8 cellular contexts compared by ENCODE assay signal in the genomic region with DNA sequence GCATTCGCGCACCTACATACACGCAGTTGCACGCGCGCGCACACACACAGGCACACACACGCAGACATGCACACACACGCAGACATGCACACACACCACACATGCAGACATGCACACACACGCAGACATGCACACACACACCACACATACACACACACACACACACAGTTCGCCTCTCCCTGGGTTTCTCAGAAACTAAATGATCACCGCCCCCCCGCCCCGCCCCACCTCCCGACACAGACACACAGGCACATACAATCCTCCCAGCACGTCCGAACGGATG. TPM values are rescaled to one million over a fixed set of nuclear protein-coding genes. Genes with fewer than 3 reads are reported as not detected.
DNase-seq lines count a peak whose midpoint lies in the region; ATAC-seq and TF ChIP-seq lines count a peak whose summit lies in the region.

No MANE protein-coding gene starts in this region.

- H3K27ac ChIP-seq in cardiac muscle cell, result no peak overlapping the region
- H3K27ac ChIP-seq in thoracic aorta, result no peak overlapping the region

- peak in 1 of 2 donors; percentile 9 for DNase-seq in cardiac muscle cell (ENCODE audit: low read depth in 1 of 2, low spot score in 1 of 2)
- no peak for DNase-seq in left cardiac atrium
- peak; percentile 29 for DNase-seq in adipocyte (ENCODE audit: low read depth)
- DNase-seq in left colon, result peak; percentile 26 to 39
- DNase-seq in thoracic aorta (ENCODE audit: low spot score), result no peak
- DNase-seq in kidney tubule cell (ENCODE audit: low spot score), result no peak

- H3K27me3 ChIP-seq in cardiac muscle cell (no peaks in the 10 kb centered on the region), adipocyte (replicated peaks; ENCODE audit: control insufficient read depth, insufficient read depth, low read length) (no peaks in the 10 kb centered on the region), thoracic aorta (replicated peaks; ENCODE audit: insufficient read depth) (no peaks in the 10 kb centered on the region)

- no peaks in the 10 kb centered on the region for H3K9me3 ChIP-seq in cardiac muscle cell (ENCODE audit: low read depth)
- H3K9me3 ChIP-seq in adipocyte (ENCODE audit: control insufficient read depth, low read length), result no peaks in the 10 kb centered on the region
- no peaks in the 10 kb centered on the region for H3K9me3 ChIP-seq in thoracic aorta

- TF ChIP-seq CTCF in cardiac muscle cell (IDR thresholded peaks at IDR 0.05; ENCODE audit: low read depth, low read length) (no peak), thoracic aorta (IDR thresholded peaks at IDR 0.05) (no peak)

- H3K4me1 ChIP-seq in cardiac muscle cell (ENCODE audit: low read depth) (peaks cover 16% of the 10 kb centered on the region), adipocyte (ENCODE audit: control insufficient read depth, insufficient read depth, low read length) (peaks cover 34% of the 10 kb centered on the region), thoracic aorta (ENCODE audit: control insufficient read depth in 1 of 2, low read depth in 2 of 2) (peaks cover 2 to 35% of the 10 kb centered on the region in 2 donors)

- H3K9ac ChIP-seq in adipocyte (ENCODE audit: low read length), result peak overlapping the region; percentile 94

- ATAC-seq in left cardiac atrium (no peak), left colon (no peak), thoracic aorta (ENCODE audit: insufficient number of reproducible peaks, low FRiP score, low read depth) (no peak), GM21723 (IDR thresholded peaks at IDR 0.05; ENCODE audit: unreplicated experiment) (no peak), GM21390 (IDR thresholded peaks at IDR 0.05; ENCODE audit: unreplicated experiment) (no peak)

- H3K36me3 ChIP-seq in cardiac muscle cell (no peaks in the 10 kb centered on the region), adipocyte (ENCODE audit: control insufficient read depth, insufficient read depth, low read length, severe bottlenecking) (no peaks in the 10 kb centered on the region), thoracic aorta (no peaks in the 10 kb centered on the region)

- H3K4me3 ChIP-seq in cardiac muscle cell (peak overlapping the region; percentile 58), adipocyte (ENCODE audit: low read length) (peak overlapping the region; percentile 94), thoracic aorta (peak overlapping the region; percentile 87)

- intact Hi-C loops in left cardiac atrium (cut with DNase I) (loop anchor here (5.0 to 10.0 kb wide), 7 partner anchors 44 to 1834 kb away; no protein-coding TSS in a partner anchor), left colon (cut with DNase I, micrococcal nuclease) (loop anchor here in 1 of 2 donors (10.0 kb wide), 1 partner anchor 394 kb away; no protein-coding TSS in a partner anchor)

RNA-seq across cellular contexts. Expression of gene EPHA4, which starts 1.1 kb away (rescaled TPM):
- total RNA-seq in cardiac muscle cell (58.0 and 70.2 TPM in 2 replicates), left cardiac atrium (10 to 100 TPM; 55.8 to 84.1 TPM), left colon (10 to 100 TPM; 16.5 to 21.2 TPM), thoracic aorta (10 to 100 TPM; 20.4 to 53.3 TPM)
- 21.2 and 27.1 TPM in 2 replicates for polyA plus RNA-seq in cardiac muscle cell

Comparison
In these comparisons a context has a peak if more than half of its experiments do, and no peak if none do; other contexts are left out.
1. DNase-seq: peak in adipocyte (single experiment) and left colon (2 of 2); none in left cardiac atrium (single experiment), thoracic aorta (single experiment) and kidney tubule cell (single experiment).
2. Peak in every context shown above with its lines, with median percentiles within 50 percentile points of each other: H3K4me3 ChIP-seq.